In the genomic region with DNA sequence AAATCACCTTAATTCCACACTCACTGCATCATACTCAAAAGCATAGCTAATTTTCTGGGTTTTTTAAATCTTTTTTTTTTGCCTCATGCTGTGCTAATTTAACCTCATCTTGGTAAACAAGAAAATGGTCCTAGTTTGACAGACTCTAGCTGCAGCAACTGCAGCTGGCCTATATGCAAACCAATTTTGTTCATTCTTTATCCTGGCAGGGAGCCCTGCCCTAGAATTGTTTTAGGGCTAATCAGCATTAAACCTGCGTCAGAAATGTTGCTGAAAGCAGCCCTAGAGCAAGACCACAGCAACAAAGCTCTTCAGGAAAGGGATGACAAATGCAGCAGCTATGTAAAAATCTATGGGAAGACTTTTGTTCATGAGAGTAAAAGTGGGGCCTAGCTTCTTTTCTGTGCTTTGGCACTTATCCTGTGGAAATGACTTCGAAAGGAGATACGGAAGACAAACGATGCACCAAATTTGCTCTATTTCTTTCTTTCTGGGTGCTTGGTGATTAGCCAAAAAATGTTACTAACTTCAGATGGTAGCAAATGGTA, we compare ENCODE assay signal across 8 cellular contexts.
DNase-seq lines count a peak whose midpoint lies in the region; ATAC-seq, FAIRE-seq and TF ChIP-seq lines count a peak whose summit lies in the region.

No MANE protein-coding gene starts in this region.

- ATAC-seq in GM21390 (IDR thresholded peaks at IDR 0.05; ENCODE audit: unreplicated experiment) = no peak

- no peak overlapping the region for H3K9ac ChIP-seq in kidney (ENCODE audit: low read length in 2 of 2)

- H3K27me3 Mint-ChIP-seq in activated naive CD8-positive, alpha-beta T cell treated with anti-CD3 and anti-CD28 coated beads for 36 hours = no peaks in the 10 kb centered on the region

- FAIRE-seq in kidney (lab: Jason Lieb, UNC) = no peak

- H3K9me3 ChIP-seq in mesodermal cell (ENCODE audit: control insufficient read depth, low read length) (no peaks in the 10 kb centered on the region), kidney (ENCODE audit: control insufficient read depth in 1 of 2, low read length in 2 of 2) (no peaks in the 10 kb centered on the region)

- WGBS in mesodermal cell (ENCODE audit: insufficient coverage in 2 of 2), 2 experiments = 19 to 30% methylated on average over 4 of the region's 4 CpGs

- no peaks in the 10 kb centered on the region for H3K4me1 Mint-ChIP-seq in activated naive CD8-positive, alpha-beta T cell treated with anti-CD3 and anti-CD28 coated beads for 36 hours

- no peak overlapping the region for H3K4me3 Mint-ChIP-seq in activated naive CD8-positive, alpha-beta T cell treated with anti-CD3 and anti-CD28 coated beads for 36 hours

- no peaks in the 10 kb centered on the region for H3K36me3 Mint-ChIP-seq in activated naive CD8-positive, alpha-beta T cell treated with anti-CD3 and anti-CD28 coated beads for 36 hours

- no peak for TF ChIP-seq CTCF in kidney (IDR thresholded peaks at IDR 0.05; ENCODE audit: borderline replicate concordance, extremely low read depth, insufficient read depth)

- no peaks in the 10 kb centered on the region for H3K36me3 ChIP-seq in mesodermal cell (ENCODE audit: control insufficient read depth, insufficient read depth, low read length)
- no peaks in the 10 kb centered on the region for H3K36me3 ChIP-seq in kidney (ENCODE audit: control insufficient read depth in 1 of 2, insufficient read depth in 2 of 2, low read length in 2 of 2)

- in situ Hi-C loops in Caki2 (cut with HindIII; ENCODE audit: low pct_unique_long_range_greater_than_20kb, low sequenced_read_pairs) = no loop called here

- H3K27ac ChIP-seq in caudate nucleus (ENCODE audit: low read depth, low read length) = peak overlapping the region; percentile 3
- peak overlapping the region; percentile 97 for H3K27ac ChIP-seq in mesodermal cell (ENCODE audit: low read depth, low read length, severe bottlenecking)
- H3K27ac ChIP-seq in kidney (ENCODE audit: low read depth in 2 of 2, low read length in 2 of 2) = no peak overlapping the region

- no peak overlapping the region for H3K27ac Mint-ChIP-seq in activated naive CD8-positive, alpha-beta T cell treated with anti-CD3 and anti-CD28 coated beads for 36 hours

- DNase-seq in Caki2 (ENCODE audit: low read depth) (peak; percentile 88), NCI-H1694 (lab: John Stamatoyannopoulos, UW) (peak; percentile 89), caudate nucleus (lab: John Stamatoyannopoulos, UW) (peak in 5 of 61 donors; percentile 6 to 27 (median 17)), kidney (no peak), NCI-H2196 (lab: John Stamatoyannopoulos, UW; ENCODE audit: unreplicated experiment) (no peak)
- DNase-seq in activated naive CD8-positive, alpha-beta T cell treated with anti-CD3 and anti-CD28 coated beads for 36 hours = no peak

- H3K9me3 Mint-ChIP-seq in activated naive CD8-positive, alpha-beta T cell treated with anti-CD3 and anti-CD28 coated beads for 36 hours = no peaks in the 10 kb centered on the region

- intact Hi-C loops in kidney (cut with DNase I) = no loop called here

- H3K4me1 ChIP-seq in mesodermal cell (ENCODE audit: control insufficient read depth, insufficient read depth, low read length, poor library complexity, severe bottlenecking) (peaks cover 33% of the 10 kb centered on the region), kidney (ENCODE audit: control insufficient read depth in 1 of 2, insufficient read depth in 1 of 2, low read depth in 1 of 2, low read length in 2 of 2) (peaks cover 6 to 18% of the 10 kb centered on the region in 2 donors)

- no peak overlapping the region for H3K4me3 ChIP-seq in mesodermal cell (ENCODE audit: extremely low read depth, insufficient read depth, low read length, poor library complexity, severe bottlenecking)
- no peak overlapping the region for H3K4me3 ChIP-seq in kidney (ENCODE audit: low read length in 2 of 2)

Comparison
In these comparisons a context has a peak if more than half of its experiments do, and no peak if none do; other contexts are left out.
1. DNase-seq: peak in Caki2 (single experiment) and NCI-H1694 (single experiment); none in activated naive CD8-positive, alpha-beta T cell treated with anti-CD3 and anti-CD28 coated beads for 36 hours (single experiment), kidney (single experiment) and NCI-H2196 (single experiment).
2. H3K27ac ChIP-seq: peak in caudate nucleus (single experiment) and mesodermal cell (single experiment); none in kidney (0 of 2).